Comparison of ENCODE assay signal across 8 cellular contexts in genomic region chr4:2418652-2419571, GRCh38. TPM values are rescaled to one million over a fixed set of nuclear protein-coding genes. Genes with fewer than 3 reads are reported as not detected.
DNase-seq lines count a peak whose midpoint lies in the region; ATAC-seq and TF ChIP-seq lines count a peak whose summit lies in the region.

Gene CFAP99 (plus strand): TSS chr4:2418955.

- H3K27ac ChIP-seq in SK-N-SH (ENCODE audit: low read depth in 2 of 2, low read length in 1 of 2) (no peak within 1 kb of the TSS), osteoblast (ENCODE audit: low read depth, low read length) (no peak within 1 kb of the TSS), thoracic aorta (no peak within 1 kb of the TSS)

- peak within 1 kb of the TSS; percentile 94 for H3K4me2 ChIP-seq in SK-N-SH
- peak within 1 kb of the TSS; percentile 93 for H3K4me2 ChIP-seq in osteoblast (ENCODE audit: insufficient read depth, low read length)

- TF ChIP-seq RAD21 in SK-N-SH (IDR thresholded peaks at IDR 0.05; ENCODE audit: low read length): no peak

- CTCF ChIA-PET in SK-N-SH (lab: Yijun Ruan, JAX): interaction anchor here (0.6 to 1.7 kb wide), 9 partner anchors 9 to 199 kb away, joined by 3 to 8 read pairs (median 3); no protein-coding TSS in a partner anchor

- peaks cover 5 to 8% of the 10 kb centered on the region in 2 donors for H3K36me3 Mint-ChIP-seq in activated naive CD4-positive, alpha-beta T cell treated with anti-CD3 and anti-CD28 coated beads, Interleukin-2, amount 50 U/mL, for 72 hours

- no peaks in the 10 kb centered on the region for H3K9me2 ChIP-seq in SK-N-SH

- H3K79me2 ChIP-seq in SK-N-SH (ENCODE audit: insufficient read depth) (no peaks in the 10 kb centered on the region), osteoblast (ENCODE audit: insufficient read depth, low read length) (no peaks in the 10 kb centered on the region)

- H3K9ac ChIP-seq in SK-N-SH: peak within 1 kb of the TSS; percentile 44; the same call in 1 of the 2 replicates

- H3K27ac Mint-ChIP-seq in activated naive CD4-positive, alpha-beta T cell treated with anti-CD3 and anti-CD28 coated beads, Interleukin-2, amount 50 U/mL, for 72 hours: peak within 1 kb of the TSS; percentile 40 to 92

- peak within 1 kb of the TSS; percentile 88 for H2AFZ ChIP-seq in SK-N-SH (ENCODE audit: low read depth)
- peak within 1 kb of the TSS; percentile 82 for H2AFZ ChIP-seq in osteoblast (ENCODE audit: low read length)

- H3K9me3 ChIP-seq in SK-N-SH (no peaks in the 10 kb centered on the region), osteoblast (ENCODE audit: low read depth, low read length) (no peaks in the 10 kb centered on the region), thoracic aorta (no peaks in the 10 kb centered on the region)

- H3K27me3 ChIP-seq in GM06990 (replicated peaks; ENCODE audit: control insufficient read depth, insufficient read depth, low read length) (peaks cover 5% of the 10 kb centered on the region), SK-N-SH (ENCODE audit: insufficient read depth) (peaks cover 47% of the 10 kb centered on the region), osteoblast (ENCODE audit: insufficient read depth, low read length) (peaks cover 71% of the 10 kb centered on the region), thoracic aorta (replicated peaks; ENCODE audit: insufficient read depth) (no peaks in the 10 kb centered on the region)

- DNase-seq in GM06990 (ENCODE audit: extremely low read depth, insufficient read length) (peak; percentile 96), NCI-H1092 treated with DMSO at 0.1 percent for 48 hours (lab: John Stamatoyannopoulos, UW) (peak; percentile 90), SK-N-SH (peak; percentile 98), head of caudate nucleus (peak; percentile 95 to 99 (median 98)), osteoblast (ENCODE audit: insufficient read length, low spot score, missing footprints) (peak; percentile 100), thoracic aorta (ENCODE audit: low spot score) (peak; percentile 89)
- DNase-seq in activated naive CD4-positive, alpha-beta T cell treated with anti-CD3 and anti-CD28 coated beads, Interleukin-2, amount 50 U/mL, for 72 hours (ENCODE audit: low spot score in 2 of 2): peak; percentile 92

- no peaks in the 10 kb centered on the region for H3K36me3 ChIP-seq in GM06990 (ENCODE audit: control insufficient read depth, insufficient read depth, low read length)
- no peaks in the 10 kb centered on the region for H3K36me3 ChIP-seq in SK-N-SH (replicated peaks in 1 of 2; ENCODE audit: control insufficient read depth in 1 of 2, insufficient read depth in 2 of 2, low read length in 1 of 2)
- H3K36me3 ChIP-seq in osteoblast (ENCODE audit: insufficient read depth, low read length): no peaks in the 10 kb centered on the region
- H3K36me3 ChIP-seq in thoracic aorta: no peaks in the 10 kb centered on the region

- H3K9me3 Mint-ChIP-seq in activated naive CD4-positive, alpha-beta T cell treated with anti-CD3 and anti-CD28 coated beads, Interleukin-2, amount 50 U/mL, for 72 hours: no peaks in the 10 kb centered on the region

- intact Hi-C loops in head of caudate nucleus (cut with DNase I): no loop called here

- POLR2A ChIA-PET in SK-N-SH (lab: Yijun Ruan, JAX): no interaction called here

- H3K4me3 ChIP-seq in GM06990 (replicated peaks; ENCODE audit: low read depth, low read length) (peak within 1 kb of the TSS; percentile 64), SK-N-SH (ENCODE audit: low read depth in 2 of 2, low read length in 1 of 2) (peak within 1 kb of the TSS; percentile 75 to 93), osteoblast (ENCODE audit: insufficient read depth, low read length) (peak within 1 kb of the TSS; percentile 76), thoracic aorta (peak within 1 kb of the TSS; percentile 84)

- H3K4me1 ChIP-seq in SK-N-SH (ENCODE audit: control insufficient read depth in 1 of 2, insufficient read depth in 2 of 2, low read depth in 1 of 2, low read length in 1 of 2) (peaks cover 6 to 33% of the 10 kb centered on the region in 2 experiments; a peak in 2 of 4 replicates), osteoblast (ENCODE audit: insufficient read depth, low read length) (peaks cover 8% of the 10 kb centered on the region), thoracic aorta (ENCODE audit: control insufficient read depth in 1 of 2, low read depth in 2 of 2) (peaks cover 14 to 34% of the 10 kb centered on the region in 2 donors)

- ATAC-seq in HG02610 (IDR thresholded peaks at IDR 0.05; ENCODE audit: unreplicated experiment) (peak; percentile 92), thoracic aorta (ENCODE audit: insufficient number of reproducible peaks, low FRiP score, low read depth) (peak; percentile 94)
- peak; percentile 95 to 97 for ATAC-seq in activated naive CD4-positive, alpha-beta T cell treated with anti-CD3 and anti-CD28 coated beads, Interleukin-2, amount 50 U/mL, for 72 hours

- TF ChIP-seq EP300 in SK-N-SH (IDR thresholded peaks at IDR 0.05; ENCODE audit: borderline replicate concordance in 1 of 2, low read depth in 1 of 2, low read length in 1 of 2): no peak

- peaks cover 17% of the 10 kb centered on the region for H3F3A ChIP-seq in SK-N-SH (replicated peaks; ENCODE audit: insufficient read depth)

- H4K20me1 ChIP-seq in SK-N-SH (ENCODE audit: insufficient read depth): no peaks in the 10 kb centered on the region
- H4K20me1 ChIP-seq in osteoblast (ENCODE audit: insufficient read depth, low read length): no peaks in the 10 kb centered on the region

- WGBS in SK-N-SH (ENCODE audit: low lambda C conversion rate): 2% methylated on average over 35 of the region's 94 CpGs

- peak; percentile 17 for TF ChIP-seq CTCF in GM06990 (IDR thresholded peaks at IDR 0.05; ENCODE audit: insufficient read depth, low read length, poor library complexity, severe bottlenecking)
- TF ChIP-seq CTCF in SK-N-SH (IDR thresholded peaks at IDR 0.05): peak; percentile 17
- TF ChIP-seq CTCF in osteoblast (IDR thresholded peaks at IDR 0.05; ENCODE audit: extremely low read depth, low read depth, low read length): no peak
- TF ChIP-seq CTCF in thoracic aorta (IDR thresholded peaks at IDR 0.05): no peak

TF ChIP-seq in SK-N-SH, 30 proteins besides CTCF, POLR2A, EP300 and RAD21:
- TF ChIP-seq TCF12 (IDR thresholded peaks at IDR 0.05) (no peak), YY1 (IDR thresholded peaks at IDR 0.05; ENCODE audit: low read depth) (0 out of 2 replicates have a peak, but pooled peaks have one; percentile 41), FOXM1 (IDR thresholded peaks at IDR 0.05; ENCODE audit: low read depth) (no peak), NRF1 (IDR thresholded peaks at IDR 0.05; ENCODE audit: low read depth, low read length) (peak; percentile 52; the same call in 1 of the 2 replicates), MAX (IDR thresholded peaks at IDR 0.05; ENCODE audit: low read depth) (peak; percentile 45; the same call in 1 of the 2 replicates), MEF2A (IDR thresholded peaks at IDR 0.05; ENCODE audit: borderline replicate concordance, low read depth) (no peak), CHD2 (IDR thresholded peaks at IDR 0.05; ENCODE audit: low read length, partially characterized antibody) (peak; percentile 87), RCOR1 (IDR thresholded peaks at IDR 0.05; ENCODE audit: low read length) (no peak), SIN3A (IDR thresholded peaks at IDR 0.05; ENCODE audit: borderline replicate concordance, low read depth, low read length) (peak; percentile 27; the same call in 1 of the 2 replicates), PBX3 (IDR thresholded peaks at IDR 0.05) (no peak), MXI1 (IDR thresholded peaks at IDR 0.05; ENCODE audit: low read depth, low read length) (peak; percentile 81; the same call in 1 of the 2 replicates)

RNA-seq across cellular contexts. Expression of gene CFAP99, which starts in this region (rescaled TPM):
- polyA plus RNA-seq in SK-N-SH (2012; rRNA removed): 0.13 and 0.55 TPM in 2 replicates
- 0.04 and 0.13 TPM in 2 replicates for polyA plus RNA-seq in SK-N-SH (2012; cell fraction: cytosol; rRNA removed)
- 0.31 and 0.43 TPM in 2 replicates for polyA plus RNA-seq in SK-N-SH (2012; cell fraction: nucleus; rRNA removed)
- total RNA-seq in activated naive CD4-positive, alpha-beta T cell treated with anti-CD3 and anti-CD28 coated beads, Interleukin-2, amount 50 U/mL, for 72 hours: not detected
- total RNA-seq in osteoblast (under 0.01 TPM in 2 replicates), thoracic aorta (not detected)

Comparison
In these comparisons a context has a peak if more than half of its experiments do, and no peak if none do; other contexts are left out.
1. Peak in DNase-seq, H3K4me3 ChIP-seq, H3K9ac ChIP-seq and H3K4me2 ChIP-seq in SK-N-SH; RNA of the gene not detected or under 1 TPM.
2. Peak in DNase-seq and ATAC-seq in activated naive CD4-positive, alpha-beta T cell treated with anti-CD3 and anti-CD28 coated beads, Interleukin-2, amount 50 U/mL, for 72 hours; RNA of the gene not detected or under 1 TPM.
3. Peak in DNase-seq, H3K4me3 ChIP-seq and H3K4me2 ChIP-seq in osteoblast; RNA of the gene not detected or under 1 TPM.
4. Peak in DNase-seq, ATAC-seq and H3K4me3 ChIP-seq in thoracic aorta; RNA of the gene not detected or under 1 TPM.
5. CTCF ChIP-seq: peak in GM06990 (single experiment) and SK-N-SH (single experiment); none in osteoblast (single experiment) and thoracic aorta (single experiment).
6. Peak in every context shown above with its lines, with median percentiles within 50 percentile points of each other: DNase-seq, H3K4me3 ChIP-seq and ATAC-seq.